ENCODE assay signal across 7 cellular contexts in genomic region chr11:16605440-16605970, GRCh38.
DNase-seq lines count a peak whose midpoint lies in the region; TF ChIP-seq lines count a peak whose summit lies in the region.

No MANE protein-coding gene starts in this region.

- peak; percentile 26 for DNase-seq in GM10266 (ENCODE audit: extremely low spot score)
- peak; percentile 29 for DNase-seq in NCI-H1105 (lab: John Stamatoyannopoulos, UW)
- DNase-seq in dorsolateral prefrontal cortex: no peak
- DNase-seq in mesendoderm: peak; percentile 53
- peak in 1 of 2 donors; percentile 13 for DNase-seq in uterus
- no peak for DNase-seq in NCI-H146 treated with DMSO at 0.1 percent for 48 hours (lab: John Stamatoyannopoulos, UW; ENCODE audit: unreplicated experiment)
- no peak for DNase-seq in NAMALWA (ENCODE audit: low spot score)

- no CpG with 5 or more reads among the region's 34 CpGs for WGBS in mesendoderm (ENCODE audit: extremely low coverage, insufficient coverage, low lambda C conversion rate)

- no peak overlapping the region for H3K23ac ChIP-seq in mesendoderm (ENCODE audit: low read length)

- no peaks in the 10 kb centered on the region for H3K9me3 ChIP-seq in uterus

- no peaks in the 10 kb centered on the region for H3K79me2 ChIP-seq in mesendoderm (ENCODE audit: control insufficient read depth, insufficient read depth, low read length)

- no peak overlapping the region for H4K5ac ChIP-seq in mesendoderm (ENCODE audit: low read length)

- no peak overlapping the region for H4K8ac ChIP-seq in mesendoderm (ENCODE audit: low read depth, low read length)

- no peak overlapping the region for H2BK15ac ChIP-seq in mesendoderm (replicated peaks; ENCODE audit: low read depth)

- H3K79me1 ChIP-seq in mesendoderm (ENCODE audit: low read length): no peaks in the 10 kb centered on the region

- intact Hi-C loops in dorsolateral prefrontal cortex (cut with DNase I) (loop anchor here (2.0 to 10.0 kb wide), 6 partner anchors 198 to 1281 kb away; partner anchors contain the start of gene SOX6 (in 2 of the 2)), uterus (cut with DNase I; ENCODE audit: low total_unique reads) (no loop called here)

- no peaks in the 10 kb centered on the region for H3K36me3 ChIP-seq in mesendoderm (ENCODE audit: control insufficient read depth, insufficient read depth, low read length)
- H3K36me3 ChIP-seq in uterus: no peaks in the 10 kb centered on the region

- no peak overlapping the region for H3K4ac ChIP-seq in mesendoderm (ENCODE audit: low read depth, low read length)

- TF ChIP-seq CTCF in GM10266 (IDR thresholded peaks at IDR 0.05; ENCODE audit: control insufficient read depth, insufficient read depth, low read depth, missing control alignments) (no peak), dorsolateral prefrontal cortex (IDR thresholded peaks at IDR 0.05 in 54 of 56, conservative IDR thresholded peaks at IDR 0.05 in 2 of 56; ENCODE audit: low read depth in 1 of 56, partially characterized antibody in 56 of 56) (no peak), uterus (IDR thresholded peaks at IDR 0.05) (no peak)

- TF ChIP-seq POLR2A in uterus (IDR thresholded peaks at IDR 0.05): no peak

- H3K56ac ChIP-seq in mesendoderm (ENCODE audit: low read length): peak overlapping the region; percentile 71

- H3K27me3 ChIP-seq in dorsolateral prefrontal cortex: peaks cover 4 to 100% (median 86%) of the 10 kb centered on the region in 45 donors
- H3K27me3 ChIP-seq in mesendoderm (ENCODE audit: insufficient read depth, low read length, poor library complexity): peaks cover 35% of the 10 kb centered on the region
- H3K27me3 ChIP-seq in uterus: peaks cover 9 to 36% of the 10 kb centered on the region in 2 donors

- no peak overlapping the region for H2BK5ac ChIP-seq in mesendoderm (ENCODE audit: low read length)

- no peak overlapping the region for H2BK120ac ChIP-seq in mesendoderm (ENCODE audit: low read depth, low read length)

- H3K9ac ChIP-seq in mesendoderm (ENCODE audit: low read length): peak overlapping the region; percentile 57

- peak overlapping the region; percentile 71 for H3K4me2 ChIP-seq in mesendoderm (ENCODE audit: low read length)

- peak overlapping the region in 54 of 59 donors; percentile 17 to 94 (median 80) for H3K27ac ChIP-seq in dorsolateral prefrontal cortex
- no peak overlapping the region for H3K27ac ChIP-seq in mesendoderm (ENCODE audit: low read depth, low read length)
- H3K27ac ChIP-seq in uterus: peak overlapping the region; percentile 65 to 67

- H3K4me3 ChIP-seq in dorsolateral prefrontal cortex (peak overlapping the region; percentile 33 to 72 (median 57)), mesendoderm (ENCODE audit: low read length) (peak overlapping the region; percentile 32), uterus (peak overlapping the region; percentile 31 to 54)

- H3K18ac ChIP-seq in mesendoderm (ENCODE audit: low read length): no peak overlapping the region

- H2AK5ac ChIP-seq in mesendoderm (ENCODE audit: low read length): no peak overlapping the region

- no peaks in the 10 kb centered on the region for H3K4me1 ChIP-seq in mesendoderm (ENCODE audit: control insufficient read depth, low read depth, low read length)
- H3K4me1 ChIP-seq in uterus: peaks cover 0 to 9% of the 10 kb centered on the region in 2 donors

Comparison
In these comparisons a context has a peak if more than half of its experiments do, and no peak if none do; other contexts are left out.
1. DNase-seq: peak in GM10266 (single experiment), NCI-H1105 (single experiment) and mesendoderm (single experiment); none in dorsolateral prefrontal cortex (0 of 10), NCI-H146 treated with DMSO at 0.1 percent for 48 hours (single experiment) and NAMALWA (single experiment).
2. Peak in every context shown above with its lines, with median percentiles within 50 percentile points of each other: H3K4me3 ChIP-seq.